Comparison of ENCODE assay signal across 1 cellular context in the genomic region with DNA sequence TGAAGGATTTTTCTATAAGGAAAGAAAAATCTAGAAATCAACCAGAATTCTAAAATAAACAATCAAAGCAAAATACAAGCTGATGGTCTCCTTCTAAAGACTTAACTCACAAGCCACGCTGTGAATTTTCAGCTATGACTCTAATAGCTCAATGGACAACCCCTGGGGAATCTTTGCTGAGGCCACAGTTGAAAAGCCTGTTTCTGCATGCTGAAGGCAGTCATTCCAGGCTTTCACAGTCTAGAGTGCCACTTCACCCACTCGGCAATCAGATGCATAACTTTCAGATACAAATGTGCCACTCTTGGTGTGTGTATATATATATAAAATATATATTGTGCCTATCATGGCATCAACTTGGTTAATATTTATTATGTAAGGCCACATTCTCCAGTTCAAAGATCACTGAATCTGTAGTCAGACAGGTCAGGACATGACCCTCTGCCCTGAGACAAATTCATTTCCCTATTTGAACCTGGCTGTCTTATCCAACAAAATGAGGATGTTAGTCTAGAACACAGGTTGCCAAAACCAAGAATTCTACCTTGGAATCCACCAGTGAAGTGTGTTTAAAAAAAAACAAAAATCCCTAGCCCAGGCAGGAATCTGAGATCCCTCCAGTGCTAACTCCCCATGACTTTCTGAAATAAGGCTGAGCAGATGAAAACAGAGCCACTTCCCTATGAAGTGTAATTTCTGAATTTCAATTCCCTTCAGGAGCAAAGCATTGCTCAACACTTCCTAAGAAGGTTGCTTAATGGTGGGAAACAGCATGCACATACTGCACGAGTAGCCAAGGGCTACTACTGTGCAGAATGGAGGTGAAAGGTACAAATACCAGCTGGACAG.
TF ChIP-seq lines count a peak whose summit lies in the region.

No MANE protein-coding gene starts in this region.

TF ChIP-seq in GM12878, 131 proteins besides CTCF, POLR2A, EP300 and RAD21 (continued from another document and continues in another):
- TF ChIP-seq, protein P1, sequence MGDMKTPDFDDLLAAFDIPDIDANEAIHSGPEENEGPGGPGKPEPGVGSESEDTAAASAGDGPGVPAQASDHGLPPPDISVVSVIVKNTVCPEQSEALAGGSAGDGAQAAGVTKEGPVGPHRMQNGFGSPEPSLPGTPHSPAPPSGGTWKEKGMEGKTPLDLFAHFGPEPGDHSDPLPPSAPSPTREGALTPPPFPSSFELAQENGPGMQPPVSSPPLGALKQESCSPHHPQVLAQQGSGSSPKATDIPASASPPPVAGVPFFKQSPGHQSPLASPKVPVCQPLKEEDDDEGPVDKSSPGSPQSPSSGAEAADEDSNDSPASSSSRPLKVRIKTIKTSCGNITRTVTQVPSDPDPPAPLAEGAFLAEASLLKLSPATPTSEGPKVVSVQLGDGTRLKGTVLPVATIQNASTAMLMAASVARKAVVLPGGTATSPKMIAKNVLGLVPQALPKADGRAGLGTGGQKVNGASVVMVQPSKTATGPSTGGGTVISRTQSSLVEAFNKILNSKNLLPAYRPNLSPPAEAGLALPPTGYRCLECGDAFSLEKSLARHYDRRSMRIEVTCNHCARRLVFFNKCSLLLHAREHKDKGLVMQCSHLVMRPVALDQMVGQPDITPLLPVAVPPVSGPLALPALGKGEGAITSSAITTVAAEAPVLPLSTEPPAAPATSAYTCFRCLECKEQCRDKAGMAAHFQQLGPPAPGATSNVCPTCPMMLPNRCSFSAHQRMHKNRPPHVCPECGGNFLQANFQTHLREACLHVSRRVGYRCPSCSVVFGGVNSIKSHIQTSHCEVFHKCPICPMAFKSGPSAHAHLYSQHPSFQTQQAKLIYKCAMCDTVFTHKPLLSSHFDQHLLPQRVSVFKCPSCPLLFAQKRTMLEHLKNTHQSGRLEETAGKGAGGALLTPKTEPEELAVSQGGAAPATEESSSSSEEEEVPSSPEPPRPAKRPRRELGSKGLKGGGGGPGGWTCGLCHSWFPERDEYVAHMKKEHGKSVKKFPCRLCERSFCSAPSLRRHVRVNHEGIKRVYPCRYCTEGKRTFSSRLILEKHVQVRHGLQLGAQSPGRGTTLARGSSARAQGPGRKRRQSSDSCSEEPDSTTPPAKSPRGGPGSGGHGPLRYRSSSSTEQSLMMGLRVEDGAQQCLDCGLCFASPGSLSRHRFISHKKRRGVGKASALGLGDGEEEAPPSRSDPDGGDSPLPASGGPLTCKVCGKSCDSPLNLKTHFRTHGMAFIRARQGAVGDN (IDR thresholded peaks at IDR 0.05) = 0 out of 2 replicates have a peak, but pooled peaks have one; percentile 21
- TF ChIP-seq IRF4 (IDR thresholded peaks at IDR 0.05; ENCODE audit: low read depth, low read length) (0 out of 2 replicates have a peak, but pooled peaks have one; percentile 23), ZNF24 (IDR thresholded peaks at IDR 0.05) (no peak), SUZ12 (IDR thresholded peaks at IDR 0.05; ENCODE audit: unreplicated experiment) (no peak), IKZF1 (conservative IDR thresholded peaks at IDR 0.05) (no peak), RFX5 (IDR thresholded peaks at IDR 0.05; ENCODE audit: low read depth, low read length) (no peak), CEBPB (IDR thresholded peaks at IDR 0.05; ENCODE audit: borderline replicate concordance in 1 of 2, low read depth in 2 of 2, low read length in 2 of 2) (no peak), ETV6 (conservative IDR thresholded peaks at IDR 0.05 in 1 of 2, IDR thresholded peaks at IDR 0.05 in 1 of 2; ENCODE audit: borderline replicate concordance in 1 of 2, low read depth in 1 of 2) (0 out of 4 replicates have a peak, but pooled peaks of 1 of the 2 experiments have one; percentile 16), ZBED1 (IDR thresholded peaks at IDR 0.05; ENCODE audit: borderline replicate concordance) (no peak), CREB1 (IDR thresholded peaks at IDR 0.05; ENCODE audit: low read depth) (no peak), NFIC (IDR thresholded peaks at IDR 0.05; ENCODE audit: low read depth, low read length) (peak; percentile 49; the same call in 1 of the 2 replicates), DPF2 (IDR thresholded peaks at IDR 0.05) (no peak), BCL11A (IDR thresholded peaks at IDR 0.05; ENCODE audit: low read depth, low read length) (peak; percentile 44; the same call in 1 of the 2 replicates), TARDBP (IDR thresholded peaks at IDR 0.05; ENCODE audit: borderline replicate concordance) (no peak), KDM1A (IDR thresholded peaks at IDR 0.05; ENCODE audit: borderline replicate concordance) (no peak), TAF1 (IDR thresholded peaks at IDR 0.05; ENCODE audit: borderline replicate concordance, low read depth, low read length) (no peak), SRF (IDR thresholded peaks at IDR 0.05; ENCODE audit: low read depth in 2 of 2, low read length in 2 of 2) (0 out of 4 replicates have a peak, but pooled peaks of 1 of the 2 experiments have one; percentile 7), LARP7 (IDR thresholded peaks at IDR 0.05) (no peak), ZNF207 (IDR thresholded peaks at IDR 0.05; ENCODE audit: borderline replicate concordance) (no peak), SP1 (IDR thresholded peaks at IDR 0.05; ENCODE audit: low read depth, low read length) (no peak), POU2F2 (IDR thresholded peaks at IDR 0.05; ENCODE audit: borderline replicate concordance, low read depth, low read length) (0 out of 3 replicates have a peak, but pooled peaks have one; percentile 12), NFXL1 (IDR thresholded peaks at IDR 0.05; ENCODE audit: borderline replicate concordance) (no peak), IKZF2 (IDR thresholded peaks at IDR 0.05) (peak in 1 of 2 experiments; percentile 12; a peak in 1 of 4 replicates), MTA3 (IDR thresholded peaks at IDR 0.05; ENCODE audit: borderline replicate concordance, low read length) (no peak; the same call in 1 of the 2 replicates), SPI1 (IDR thresholded peaks at IDR 0.05; ENCODE audit: borderline replicate concordance, insufficient read depth, low read depth, low read length) (peak; percentile 10; the same call in 1 of the 2 replicates), POLR2AphosphoS2 (IDR thresholded peaks at IDR 0.05; ENCODE audit: low read depth, low read length) (no peak), SMARCA5 (IDR thresholded peaks at IDR 0.05) (no peak), MTA2 (IDR thresholded peaks at IDR 0.05; ENCODE audit: low read depth) (peak; percentile 40; the same call in 1 of the 2 replicates), YBX1 (IDR thresholded peaks at IDR 0.05) (no peak), HDGF (IDR thresholded peaks at IDR 0.05) (no peak), CBX5 (IDR thresholded peaks at IDR 0.05; ENCODE audit: low read depth) (no peak)
- TF ChIP-seq, protein P2, sequence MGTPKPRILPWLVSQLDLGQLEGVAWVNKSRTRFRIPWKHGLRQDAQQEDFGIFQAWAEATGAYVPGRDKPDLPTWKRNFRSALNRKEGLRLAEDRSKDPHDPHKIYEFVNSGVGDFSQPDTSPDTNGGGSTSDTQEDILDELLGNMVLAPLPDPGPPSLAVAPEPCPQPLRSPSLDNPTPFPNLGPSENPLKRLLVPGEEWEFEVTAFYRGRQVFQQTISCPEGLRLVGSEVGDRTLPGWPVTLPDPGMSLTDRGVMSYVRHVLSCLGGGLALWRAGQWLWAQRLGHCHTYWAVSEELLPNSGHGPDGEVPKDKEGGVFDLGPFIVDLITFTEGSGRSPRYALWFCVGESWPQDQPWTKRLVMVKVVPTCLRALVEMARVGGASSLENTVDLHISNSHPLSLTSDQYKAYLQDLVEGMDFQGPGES (IDR thresholded peaks at IDR 0.05) = no peak
- TF ChIP-seq, protein P3, sequence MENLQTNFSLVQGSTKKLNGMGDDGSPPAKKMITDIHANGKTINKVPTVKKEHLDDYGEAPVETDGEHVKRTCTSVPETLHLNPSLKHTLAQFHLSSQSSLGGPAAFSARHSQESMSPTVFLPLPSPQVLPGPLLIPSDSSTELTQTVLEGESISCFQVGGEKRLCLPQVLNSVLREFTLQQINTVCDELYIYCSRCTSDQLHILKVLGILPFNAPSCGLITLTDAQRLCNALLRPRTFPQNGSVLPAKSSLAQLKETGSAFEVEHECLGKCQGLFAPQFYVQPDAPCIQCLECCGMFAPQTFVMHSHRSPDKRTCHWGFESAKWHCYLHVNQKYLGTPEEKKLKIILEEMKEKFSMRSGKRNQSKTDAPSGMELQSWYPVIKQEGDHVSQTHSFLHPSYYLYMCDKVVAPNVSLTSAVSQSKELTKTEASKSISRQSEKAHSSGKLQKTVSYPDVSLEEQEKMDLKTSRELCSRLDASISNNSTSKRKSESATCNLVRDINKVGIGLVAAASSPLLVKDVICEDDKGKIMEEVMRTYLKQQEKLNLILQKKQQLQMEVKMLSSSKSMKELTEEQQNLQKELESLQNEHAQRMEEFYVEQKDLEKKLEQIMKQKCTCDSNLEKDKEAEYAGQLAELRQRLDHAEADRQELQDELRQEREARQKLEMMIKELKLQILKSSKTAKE (IDR thresholded peaks at IDR 0.05; ENCODE audit: low read depth, poor library complexity, severe bottlenecking) = peak; percentile 43
- TF ChIP-seq, protein P4, sequence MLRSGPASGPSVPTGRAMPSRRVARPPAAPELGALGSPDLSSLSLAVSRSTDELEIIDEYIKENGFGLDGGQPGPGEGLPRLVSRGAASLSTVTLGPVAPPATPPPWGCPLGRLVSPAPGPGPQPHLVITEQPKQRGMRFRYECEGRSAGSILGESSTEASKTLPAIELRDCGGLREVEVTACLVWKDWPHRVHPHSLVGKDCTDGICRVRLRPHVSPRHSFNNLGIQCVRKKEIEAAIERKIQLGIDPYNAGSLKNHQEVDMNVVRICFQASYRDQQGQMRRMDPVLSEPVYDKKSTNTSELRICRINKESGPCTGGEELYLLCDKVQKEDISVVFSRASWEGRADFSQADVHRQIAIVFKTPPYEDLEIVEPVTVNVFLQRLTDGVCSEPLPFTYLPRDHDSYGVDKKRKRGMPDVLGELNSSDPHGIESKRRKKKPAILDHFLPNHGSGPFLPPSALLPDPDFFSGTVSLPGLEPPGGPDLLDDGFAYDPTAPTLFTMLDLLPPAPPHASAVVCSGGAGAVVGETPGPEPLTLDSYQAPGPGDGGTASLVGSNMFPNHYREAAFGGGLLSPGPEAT (IDR thresholded peaks at IDR 0.05; ENCODE audit: low read depth) = peak; percentile 36; the same call in 1 of the 2 replicates
- TF ChIP-seq, protein P5, sequence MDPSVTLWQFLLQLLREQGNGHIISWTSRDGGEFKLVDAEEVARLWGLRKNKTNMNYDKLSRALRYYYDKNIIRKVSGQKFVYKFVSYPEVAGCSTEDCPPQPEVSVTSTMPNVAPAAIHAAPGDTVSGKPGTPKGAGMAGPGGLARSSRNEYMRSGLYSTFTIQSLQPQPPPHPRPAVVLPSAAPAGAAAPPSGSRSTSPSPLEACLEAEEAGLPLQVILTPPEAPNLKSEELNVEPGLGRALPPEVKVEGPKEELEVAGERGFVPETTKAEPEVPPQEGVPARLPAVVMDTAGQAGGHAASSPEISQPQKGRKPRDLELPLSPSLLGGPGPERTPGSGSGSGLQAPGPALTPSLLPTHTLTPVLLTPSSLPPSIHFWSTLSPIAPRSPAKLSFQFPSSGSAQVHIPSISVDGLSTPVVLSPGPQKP (IDR thresholded peaks at IDR 0.05; ENCODE audit: low read depth, low read length) = no peak
- TF ChIP-seq, protein P6, sequence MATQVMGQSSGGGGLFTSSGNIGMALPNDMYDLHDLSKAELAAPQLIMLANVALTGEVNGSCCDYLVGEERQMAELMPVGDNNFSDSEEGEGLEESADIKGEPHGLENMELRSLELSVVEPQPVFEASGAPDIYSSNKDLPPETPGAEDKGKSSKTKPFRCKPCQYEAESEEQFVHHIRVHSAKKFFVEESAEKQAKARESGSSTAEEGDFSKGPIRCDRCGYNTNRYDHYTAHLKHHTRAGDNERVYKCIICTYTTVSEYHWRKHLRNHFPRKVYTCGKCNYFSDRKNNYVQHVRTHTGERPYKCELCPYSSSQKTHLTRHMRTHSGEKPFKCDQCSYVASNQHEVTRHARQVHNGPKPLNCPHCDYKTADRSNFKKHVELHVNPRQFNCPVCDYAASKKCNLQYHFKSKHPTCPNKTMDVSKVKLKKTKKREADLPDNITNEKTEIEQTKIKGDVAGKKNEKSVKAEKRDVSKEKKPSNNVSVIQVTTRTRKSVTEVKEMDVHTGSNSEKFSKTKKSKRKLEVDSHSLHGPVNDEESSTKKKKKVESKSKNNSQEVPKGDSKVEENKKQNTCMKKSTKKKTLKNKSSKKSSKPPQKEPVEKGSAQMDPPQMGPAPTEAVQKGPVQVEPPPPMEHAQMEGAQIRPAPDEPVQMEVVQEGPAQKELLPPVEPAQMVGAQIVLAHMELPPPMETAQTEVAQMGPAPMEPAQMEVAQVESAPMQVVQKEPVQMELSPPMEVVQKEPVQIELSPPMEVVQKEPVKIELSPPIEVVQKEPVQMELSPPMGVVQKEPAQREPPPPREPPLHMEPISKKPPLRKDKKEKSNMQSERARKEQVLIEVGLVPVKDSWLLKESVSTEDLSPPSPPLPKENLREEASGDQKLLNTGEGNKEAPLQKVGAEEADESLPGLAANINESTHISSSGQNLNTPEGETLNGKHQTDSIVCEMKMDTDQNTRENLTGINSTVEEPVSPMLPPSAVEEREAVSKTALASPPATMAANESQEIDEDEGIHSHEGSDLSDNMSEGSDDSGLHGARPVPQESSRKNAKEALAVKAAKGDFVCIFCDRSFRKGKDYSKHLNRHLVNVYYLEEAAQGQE (IDR thresholded peaks at IDR 0.05; ENCODE audit: low read depth, low read length) = no peak
- TF ChIP-seq, protein P7, sequence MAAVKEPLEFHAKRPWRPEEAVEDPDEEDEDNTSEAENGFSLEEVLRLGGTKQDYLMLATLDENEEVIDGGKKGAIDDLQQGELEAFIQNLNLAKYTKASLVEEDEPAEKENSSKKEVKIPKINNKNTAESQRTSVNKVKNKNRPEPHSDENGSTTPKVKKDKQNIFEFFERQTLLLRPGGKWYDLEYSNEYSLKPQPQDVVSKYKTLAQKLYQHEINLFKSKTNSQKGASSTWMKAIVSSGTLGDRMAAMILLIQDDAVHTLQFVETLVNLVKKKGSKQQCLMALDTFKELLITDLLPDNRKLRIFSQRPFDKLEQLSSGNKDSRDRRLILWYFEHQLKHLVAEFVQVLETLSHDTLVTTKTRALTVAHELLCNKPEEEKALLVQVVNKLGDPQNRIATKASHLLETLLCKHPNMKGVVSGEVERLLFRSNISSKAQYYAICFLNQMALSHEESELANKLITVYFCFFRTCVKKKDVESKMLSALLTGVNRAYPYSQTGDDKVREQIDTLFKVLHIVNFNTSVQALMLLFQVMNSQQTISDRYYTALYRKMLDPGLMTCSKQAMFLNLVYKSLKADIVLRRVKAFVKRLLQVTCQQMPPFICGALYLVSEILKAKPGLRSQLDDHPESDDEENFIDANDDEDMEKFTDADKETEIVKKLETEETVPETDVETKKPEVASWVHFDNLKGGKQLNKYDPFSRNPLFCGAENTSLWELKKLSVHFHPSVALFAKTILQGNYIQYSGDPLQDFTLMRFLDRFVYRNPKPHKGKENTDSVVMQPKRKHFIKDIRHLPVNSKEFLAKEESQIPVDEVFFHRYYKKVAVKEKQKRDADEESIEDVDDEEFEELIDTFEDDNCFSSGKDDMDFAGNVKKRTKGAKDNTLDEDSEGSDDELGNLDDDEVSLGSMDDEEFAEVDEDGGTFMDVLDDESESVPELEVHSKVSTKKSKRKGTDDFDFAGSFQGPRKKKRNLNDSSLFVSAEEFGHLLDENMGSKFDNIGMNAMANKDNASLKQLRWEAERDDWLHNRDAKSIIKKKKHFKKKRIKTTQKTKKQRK (IDR thresholded peaks at IDR 0.05; ENCODE audit: low read depth, low read length) = no peak
- TF ChIP-seq, protein P8, sequence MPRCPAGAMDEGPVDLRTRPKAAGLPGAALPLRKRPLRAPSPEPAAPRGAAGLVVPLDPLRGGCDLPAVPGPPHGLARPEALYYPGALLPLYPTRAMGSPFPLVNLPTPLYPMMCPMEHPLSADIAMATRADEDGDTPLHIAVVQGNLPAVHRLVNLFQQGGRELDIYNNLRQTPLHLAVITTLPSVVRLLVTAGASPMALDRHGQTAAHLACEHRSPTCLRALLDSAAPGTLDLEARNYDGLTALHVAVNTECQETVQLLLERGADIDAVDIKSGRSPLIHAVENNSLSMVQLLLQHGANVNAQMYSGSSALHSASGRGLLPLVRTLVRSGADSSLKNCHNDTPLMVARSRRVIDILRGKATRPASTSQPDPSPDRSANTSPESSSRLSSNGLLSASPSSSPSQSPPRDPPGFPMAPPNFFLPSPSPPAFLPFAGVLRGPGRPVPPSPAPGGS (IDR thresholded peaks at IDR 0.05; ENCODE audit: borderline replicate concordance, insufficient read depth, low read depth, low read length, poor library complexity, severe bottlenecking) = no peak
